Comparison of ENCODE assay signal across 1 cellular context in the genomic region with DNA sequence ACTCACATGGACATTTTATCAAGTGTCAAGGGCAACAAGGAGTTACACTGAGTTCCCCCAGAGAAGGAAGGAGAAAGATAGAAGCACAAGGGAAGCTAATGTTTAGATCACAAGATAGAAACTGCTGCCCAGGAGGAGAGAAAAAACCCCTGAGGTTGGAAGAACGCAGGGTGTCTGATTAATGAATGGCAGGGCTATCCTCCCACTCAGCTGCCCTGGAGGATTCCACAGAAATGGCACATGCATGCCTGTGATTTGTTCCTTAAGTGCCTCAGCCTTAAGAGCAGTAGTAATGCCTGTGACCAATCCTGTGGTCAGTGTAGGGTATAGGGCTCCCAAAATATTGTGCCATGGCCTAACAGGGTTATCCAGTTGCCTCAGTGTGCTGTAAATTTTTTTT.
TF ChIP-seq lines count a peak whose summit lies in the region.

No MANE protein-coding gene starts in this region.

TF ChIP-seq in SK-N-SH, 30 proteins besides CTCF, POLR2A, EP300 and RAD21 (continued from another document):
- no peak for TF ChIP-seq NRF1 (IDR thresholded peaks at IDR 0.05; ENCODE audit: low read depth, low read length)
- TF ChIP-seq YY1 (IDR thresholded peaks at IDR 0.05; ENCODE audit: low read depth) = no peak
- no peak for TF ChIP-seq MAX (IDR thresholded peaks at IDR 0.05; ENCODE audit: low read depth)
